ENCODE assay signal across 22 cellular contexts in the genomic region with DNA sequence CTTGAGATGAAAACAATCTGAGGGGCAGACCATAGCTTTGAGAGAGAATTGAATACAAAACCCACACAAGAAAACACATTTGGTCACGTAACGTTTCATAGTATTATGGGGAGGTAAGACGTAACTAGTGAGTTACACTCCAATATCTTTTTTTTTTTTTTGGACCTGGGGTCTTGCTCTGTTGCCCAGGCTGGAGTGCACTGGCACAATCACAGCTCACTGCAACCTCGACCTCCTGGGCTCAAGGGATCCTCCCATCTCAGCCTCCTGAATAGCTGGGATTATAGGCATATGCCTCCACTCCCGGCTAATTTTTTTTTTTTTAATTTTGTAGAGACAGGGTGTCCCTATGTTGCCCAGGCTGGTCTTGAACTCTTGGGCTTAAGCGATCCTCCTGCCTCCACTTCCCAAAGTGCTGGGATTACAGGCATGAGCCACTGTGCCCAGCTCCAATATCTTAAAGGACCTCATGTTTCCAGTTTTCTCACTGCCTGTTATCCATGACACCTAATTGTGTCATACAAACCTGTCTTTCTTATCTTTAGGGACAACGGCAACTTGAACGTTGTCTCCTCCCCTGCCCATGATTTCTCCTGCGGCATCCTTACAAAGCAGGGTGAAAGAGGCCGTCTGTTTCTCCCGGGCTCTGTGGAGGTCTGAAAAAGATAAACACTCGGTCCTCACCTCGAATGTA.
"Had no signal": no experiment of that assay in that cellular context is flagged by ENCODE, and none has a peak within 500 bp of the region (broad histone marks: within the 10 kb centered on the region; RNA-seq: fewer than 3 reads in every experiment).

No MANE protein-coding gene starts in this region.

- H3K27ac ChIP-seq: HL-60, RWPE1 had no signal

- DNase-seq: Karpas-422, KG1, MG63, NCI-H1092, NCI-H1105 treated with DMSO at 0.1 percent for 48 hours, NCI-H1417 treated with DMSO at 0.1 percent for 48 hours, NCI-H146, NCI-H1694 treated with DMSO at 0.1 percent for 48 hours, NCI-H1930, NCI-H2081 treated with DMSO at 0.1 percent for 48 hours, NCI-H2171, NCI-H226, NCI-H446, NCI-H510A, NCI-H524 treated with DMSO at 0.1 percent for 48 hours, NCI-H69, NCI-H774, SHP77, SK-N-SH had no signal

- H3K9ac ChIP-seq: SK-N-SH had no signal

- H3K9me3 ChIP-seq: MG63, SK-N-SH had no signal

- H3K4me3 ChIP-seq: MG63 had no signal

- H3K4me2 ChIP-seq: SK-N-SH had no signal

- ATAC-seq: Panc1 had no signal

- H3K27me3 ChIP-seq: MG63 had no signal
